Comparison of ENCODE assay signal across 14 cellular contexts in the genomic region with DNA sequence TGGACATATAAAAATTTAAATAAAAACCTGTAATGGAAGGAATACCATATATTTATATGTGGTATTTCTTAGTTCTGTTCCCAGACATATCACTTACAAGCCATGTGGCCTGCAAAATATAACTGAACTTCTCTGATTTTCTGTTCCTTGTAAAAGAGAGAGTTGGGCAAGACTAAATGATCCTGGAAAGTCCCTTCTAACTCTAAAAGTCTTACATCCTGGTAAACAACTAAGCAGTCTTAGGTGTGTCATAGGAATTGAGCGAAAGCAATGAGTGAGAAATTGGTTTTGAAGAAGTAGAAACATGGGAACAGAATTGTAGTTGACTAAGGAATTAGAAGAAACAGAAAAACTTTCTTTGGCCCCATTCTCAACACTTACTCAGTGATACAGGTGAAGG.
DNase-seq lines count a peak whose midpoint lies in the region; ATAC-seq, FAIRE-seq and TF ChIP-seq lines count a peak whose summit lies in the region.
"Had no signal": no experiment of that assay in that cellular context is flagged by ENCODE, and none has a peak within 500 bp of the region (broad histone marks: within the 10 kb centered on the region; RNA-seq: fewer than 3 reads in every experiment).

No MANE protein-coding gene starts in this region.

- no peaks in the 10 kb centered on the region for H4K20me1 ChIP-seq in OCI-LY3 (ENCODE audit: insufficient read depth, low read length)

- peak overlapping the region; percentile 66 for H3K27ac Mint-ChIP-seq in stimulated activated naive CD8-positive, alpha-beta T cell treated with anti-CD3 and anti-CD28 coated beads, Interleukin-15, Interleukin-2, amounts not matched to agents 100 ng/mL and 50 ng/mL, for 24 hours
- H3K27ac Mint-ChIP-seq: neural progenitor cell had no signal

- H3K36me3 ChIP-seq in OCI-LY3 (replicated peaks; ENCODE audit: low read depth, low read length), result peaks cover 17% of the 10 kb centered on the region

- H3K4me1 Mint-ChIP-seq in stimulated activated naive CD8-positive, alpha-beta T cell treated with anti-CD3 and anti-CD28 coated beads, Interleukin-15, Interleukin-2, amounts not matched to agents 100 ng/mL and 50 ng/mL, for 24 hours (ENCODE audit: low read depth), result peaks cover 68% of the 10 kb centered on the region
- H3K4me1 Mint-ChIP-seq: neural progenitor cell had no signal

- H3K27me3 Mint-ChIP-seq in stimulated activated naive CD8-positive, alpha-beta T cell treated with anti-CD3 and anti-CD28 coated beads, Interleukin-15, Interleukin-2, amounts not matched to agents 100 ng/mL and 50 ng/mL, for 24 hours, result no peaks in the 10 kb centered on the region

- H3K27me3 ChIP-seq in OCI-LY3 (ENCODE audit: low read depth, low read length), result no peaks in the 10 kb centered on the region
- H3K27me3 ChIP-seq: neural progenitor cell, SJSA1, tibial artery had no signal

- TF ChIP-seq CTCF in OCI-LY3 (IDR thresholded peaks at IDR 0.05; ENCODE audit: low read depth, low read length), result no peak
- TF ChIP-seq CTCF in fibroblast of pulmonary artery (IDR thresholded peaks at IDR 0.05; ENCODE audit: low read length, missing control alignments), result no peak
- no peak for TF ChIP-seq CTCF in D721Med (IDR thresholded peaks at IDR 0.05; ENCODE audit: insufficient read depth, missing control alignments)

- peaks cover 67% of the 10 kb centered on the region for H3K36me3 Mint-ChIP-seq in stimulated activated naive CD8-positive, alpha-beta T cell treated with anti-CD3 and anti-CD28 coated beads, Interleukin-15, Interleukin-2, amounts not matched to agents 100 ng/mL and 50 ng/mL, for 24 hours (ENCODE audit: low read depth)

- H3K9me3 ChIP-seq in OCI-LY3 (ENCODE audit: insufficient read depth, low read length), result no peaks in the 10 kb centered on the region
- H3K9me3 ChIP-seq: HAP-1, SJSA1, tibial artery had no signal

- no peak overlapping the region for H2AFZ ChIP-seq in OCI-LY3 (ENCODE audit: low read depth, low read length)
- H2AFZ ChIP-seq: neural progenitor cell had no signal

- peak overlapping the region; percentile 32 for H3K4me2 ChIP-seq in OCI-LY3 (ENCODE audit: low read length)
- H3K4me2 ChIP-seq: neural progenitor cell had no signal

- 0 out of 2 replicates have a peak overlapping the region, but pooled peaks have one; percentile 2 for H3K4me3 ChIP-seq in OCI-LY3 (ENCODE audit: low read length)
- no peak overlapping the region for H3K4me3 ChIP-seq in fibroblast of pulmonary artery (replicated peaks; ENCODE audit: low read depth, low read length)
- H3K4me3 ChIP-seq: HAP-1, neural progenitor cell, SJSA1 had no signal

- no peak for DNase-seq in stimulated activated naive CD8-positive, alpha-beta T cell treated with anti-CD3 and anti-CD28 coated beads, Interleukin-15, Interleukin-2, amounts not matched to agents 100 U/mL and 50 U/mL, for 24 hours
- DNase-seq in fibroblast of pulmonary artery (ENCODE audit: low read depth) (peak; percentile 59), D721Med (ENCODE audit: insufficient read length, low spot score) (no peak)
- no peak for DNase-seq in central memory CD4-positive, alpha-beta T cell
- DNase-seq: activated CD4-positive, alpha-beta T cell treated with anti-CD3 and anti-CD28 coated beads, Interleukin-2, amount 50 U/mL, for 48 hours; stimulated activated CD4-positive, alpha-beta T cell treated with anti-CD3 and anti-CD28 coated beads, Interleukin-4, amount 100 ng/mL, for 1 hour; tibial artery had no signal

- ATAC-seq in stimulated activated naive CD8-positive, alpha-beta T cell treated with anti-CD3 and anti-CD28 coated beads, Interleukin-15, Interleukin-2, amounts not matched to agents 100 U/mL and 50 U/mL, for 24 hours, result no peak
- ATAC-seq in HG02623 (IDR thresholded peaks at IDR 0.05; ENCODE audit: unreplicated experiment) (no peak), GM19467 (IDR thresholded peaks at IDR 0.05; ENCODE audit: unreplicated experiment) (no peak)

- peaks cover 10% of the 10 kb centered on the region for H3K9me3 Mint-ChIP-seq in stimulated activated naive CD8-positive, alpha-beta T cell treated with anti-CD3 and anti-CD28 coated beads, Interleukin-15, Interleukin-2, amounts not matched to agents 100 ng/mL and 50 ng/mL, for 24 hours

- H3K79me2 ChIP-seq in OCI-LY3 (ENCODE audit: low read length), result peaks cover 9% of the 10 kb centered on the region; the same call in 1 of the 2 replicates

- H3K4me1 ChIP-seq in OCI-LY3 (ENCODE audit: low read length), result peaks cover 25% of the 10 kb centered on the region
- H3K4me1 ChIP-seq: neural progenitor cell had no signal

- H3K9ac ChIP-seq in OCI-LY3 (ENCODE audit: low read length), result no peak overlapping the region
- H3K9ac ChIP-seq: neural progenitor cell had no signal

- no peak for FAIRE-seq in D721Med (lab: Jason Lieb, UNC)

- H3K4me3 Mint-ChIP-seq in stimulated activated naive CD8-positive, alpha-beta T cell treated with anti-CD3 and anti-CD28 coated beads, Interleukin-15, Interleukin-2, amounts not matched to agents 100 ng/mL and 50 ng/mL, for 24 hours, result no peak overlapping the region
- H3K4me3 Mint-ChIP-seq: neural progenitor cell had no signal

- H3K27ac ChIP-seq in OCI-LY3 (ENCODE audit: low read length), result peak overlapping the region; percentile 57
- H3K27ac ChIP-seq: neural progenitor cell, SJSA1, tibial artery had no signal
